In genomic region chr1:236753554-236753953, GRCh38 we compare ENCODE assay signal across 1 cellular context.
A peak's percentile ranks its signal among the peaks of the same experiment; 100 is the strongest.
TF ChIP-seq lines count a peak whose summit lies in the region.

No MANE protein-coding gene starts in this region.

TF ChIP-seq in GM12878, 131 proteins besides CTCF, POLR2A, EP300 and RAD21 (continued from another document):
- TF ChIP-seq E4F1 (IDR thresholded peaks at IDR 0.05; ENCODE audit: borderline replicate concordance, partially characterized antibody) (no peak), TBL1XR1 (IDR thresholded peaks at IDR 0.05; ENCODE audit: low read depth, low read length) (no peak), SMC3 (IDR thresholded peaks at IDR 0.05; ENCODE audit: borderline replicate concordance, low read length) (peak; percentile 17; the same call in 1 of the 2 replicates), BMI1 (IDR thresholded peaks at IDR 0.05; ENCODE audit: borderline replicate concordance) (no peak)
TF ChIP-seq in GM12878: peak in this region for 1.
